17 cellular contexts compared by ENCODE assay signal in the genomic region with DNA sequence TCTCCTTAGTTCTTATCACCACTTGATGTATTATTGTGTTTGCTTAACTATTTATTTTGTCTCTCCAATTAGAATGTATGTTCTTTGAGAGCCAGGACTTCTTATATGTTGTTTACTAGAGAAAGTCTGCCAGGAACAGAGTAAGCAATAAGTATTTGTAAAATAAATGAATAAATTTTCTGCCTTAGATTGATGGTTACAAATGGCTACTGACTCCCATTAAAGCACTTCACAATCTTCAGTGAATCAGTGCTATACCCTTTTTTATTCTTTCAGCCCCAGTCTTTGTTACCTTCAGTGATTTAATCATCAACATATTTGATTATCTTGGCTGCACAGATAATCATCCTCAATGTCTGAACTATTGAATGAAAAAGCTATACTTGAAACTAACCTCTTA.
"Had no signal": no experiment of that assay in that cellular context is flagged by ENCODE, and none has a peak within 500 bp of the region (broad histone marks: within the 10 kb centered on the region; RNA-seq: fewer than 3 reads in every experiment).

No MANE protein-coding gene starts in this region.

- ATAC-seq: activated CD4-positive, CD25-positive, alpha-beta regulatory T cell treated with anti-CD3 and anti-CD28 coated beads, Interleukin-2, amount 50 U/mL, for 24 hours; activated naive CD8-positive, alpha-beta T cell treated with anti-CD3 and anti-CD28 coated beads, Interleukin-2, amount 50 U/mL, for 24 hours; activated T-cell treated with anti-CD3 and anti-CD28 coated beads, Interleukin-2, amount 50 U/mL, for 4 hours; heart right ventricle; natural killer cell; stimulated activated memory B cell treated with anti-CD40 and anti-IgM and Interleukin-4, amounts not matched to agents 10 μg/mL and 1 μg/mL and 100 μg/mL, for 72 hours had no signal

- H3K4me1 ChIP-seq: heart right ventricle had no signal

- H3K4me3 ChIP-seq: coronary artery, esophagus muscularis mucosa, heart right ventricle, sigmoid colon had no signal

- H3K27me3 ChIP-seq: esophagus muscularis mucosa, heart right ventricle, sigmoid colon had no signal

- H3K27ac ChIP-seq: coronary artery, esophagus muscularis mucosa, heart right ventricle had no signal

- DNase-seq: activated CD4-positive, alpha-beta T cell treated with anti-CD3 and anti-CD28 coated beads, Interleukin-2, amount 50 U/mL, for 1 hour; activated CD8-positive, alpha-beta memory T cell treated with anti-CD3 and anti-CD28 coated beads, Interleukin-2, amount 50 U/mL, for 4 hours; activated naive CD4-positive, alpha-beta T cell treated with anti-CD3 and anti-CD28 coated beads for 36 hours; activated naive CD8-positive, alpha-beta T cell treated with anti-CD3 and anti-CD28 coated beads, Interleukin-2, amount 50 U/mL, for 24 hours; activated T-cell treated with anti-CD3 and anti-CD28 coated beads, Interleukin-2, amount 50 U/mL, for 4 hours; aorta; heart right ventricle; mesendoderm; natural killer cell; nucleus accumbens; sigmoid colon; stimulated activated CD4-positive, alpha-beta T cell treated with anti-CD3 and anti-CD28 coated beads, Interleukin-4, amount 100 ng/mL, for 4 hours; T-helper 9 cell had no signal

- H3K36me3 ChIP-seq: esophagus muscularis mucosa, heart right ventricle, sigmoid colon had no signal

- H3K9me3 ChIP-seq: esophagus muscularis mucosa, heart right ventricle, sigmoid colon had no signal
